25 cellular contexts compared by ENCODE assay signal in genomic region chr21:42563261-42564045, GRCh38. TPM values are rescaled to one million over a fixed set of nuclear protein-coding genes. Genes with fewer than 3 reads are reported as not detected.
A peak's percentile ranks its signal among the peaks of the same experiment; 100 is the strongest.
DNase-seq lines count a peak whose midpoint lies in the region; ATAC-seq and TF ChIP-seq lines count a peak whose summit lies in the region.
"Had no signal": no experiment of that assay in that cellular context is flagged by ENCODE, and none has a peak within 500 bp of the region (broad histone marks: within the 10 kb centered on the region; RNA-seq: fewer than 3 reads in every experiment).

No MANE protein-coding gene starts in this region.

- H3K4me1 ChIP-seq in upper lobe of right lung, result no peaks in the 10 kb centered on the region
- H3K4me1 ChIP-seq: neural progenitor cell had no signal

- H3K27ac Mint-ChIP-seq in activated naive CD4-positive, alpha-beta T cell treated with anti-CD3 and anti-CD28 coated beads, Interleukin-2, amount 50 U/mL, for 72 hours, result peak overlapping the region; percentile 41 to 65
- H3K27ac Mint-ChIP-seq in activated naive CD4-positive, alpha-beta T cell treated with anti-CD3 and anti-CD28 coated beads for 36 hours, result no peak overlapping the region
- H3K27ac Mint-ChIP-seq in chondrocyte (ENCODE audit: unreplicated experiment), result no peak overlapping the region
- no peak overlapping the region for H3K27ac Mint-ChIP-seq in progenitor cell of endocrine pancreas
- H3K27ac Mint-ChIP-seq: activated CD4-positive, alpha-beta T cell treated with anti-CD3 and anti-CD28 coated beads, Interleukin-2, amount 10 ng/mL, durations not matched to agents 24 days and 14 days; activated T-cell treated with anti-CD3 and anti-CD28 coated beads, Interleukin-2, amount 50 U/mL, for 72 hours; CD4-positive, alpha-beta T cell had no signal

- H3K36me3 ChIP-seq in upper lobe of right lung, result peaks cover 25% of the 10 kb centered on the region
- H3K36me3 ChIP-seq: neural progenitor cell had no signal

- H3K4me3 Mint-ChIP-seq in activated naive CD4-positive, alpha-beta T cell treated with anti-CD3 and anti-CD28 coated beads for 36 hours, result no peak overlapping the region
- no peak overlapping the region for H3K4me3 Mint-ChIP-seq in chondrocyte (ENCODE audit: unreplicated experiment)
- no peak overlapping the region for H3K4me3 Mint-ChIP-seq in progenitor cell of endocrine pancreas (ENCODE audit: low read depth)
- H3K4me3 Mint-ChIP-seq: activated CD4-positive, alpha-beta T cell treated with anti-CD3 and anti-CD28 coated beads, Interleukin-2, amount 10 ng/mL, durations not matched to agents 24 days and 14 days; activated T-cell treated with anti-CD3 and anti-CD28 coated beads, Interleukin-2, amount 50 U/mL, for 72 hours; CD4-positive, alpha-beta T cell; neural progenitor cell; stimulated activated naive CD8-positive, alpha-beta T cell treated with anti-CD3 and anti-CD28 coated beads, Interleukin-15, amount 100 ng/mL, for 72 hours had no signal

- TF ChIP-seq CTCF in chondrocyte (IDR thresholded peaks at IDR 0.05) (no peak), upper lobe of right lung (IDR thresholded peaks at IDR 0.05) (no peak), progenitor cell of endocrine pancreas (IDR thresholded peaks at IDR 0.05; ENCODE audit: unreplicated experiment) (no peak)

- H3K4me3 ChIP-seq in upper lobe of right lung, result no peak overlapping the region
- H3K4me3 ChIP-seq: neural progenitor cell, SK-N-MC had no signal

- H3K27ac ChIP-seq in upper lobe of right lung, result no peak overlapping the region
- H3K27ac ChIP-seq: KMS-11, neural progenitor cell, SK-N-MC had no signal

- ATAC-seq in activated naive CD4-positive, alpha-beta T cell treated with anti-CD3 and anti-CD28 coated beads, Interleukin-2, amount 50 U/mL, for 72 hours, result no peak
- ATAC-seq in upper lobe of right lung (no peak), HG02852 (IDR thresholded peaks at IDR 0.05; ENCODE audit: unreplicated experiment) (no peak)
- ATAC-seq: activated T-cell treated with anti-CD3 and anti-CD28 coated beads, Interleukin-2, amount 50 U/mL, for 72 hours; PC-3; stimulated activated naive CD8-positive, alpha-beta T cell treated with anti-CD3 and anti-CD28 coated beads, Interleukin-15, amount 100 ng/mL, for 72 hours had no signal

- no peaks in the 10 kb centered on the region for H3K9me3 Mint-ChIP-seq in activated naive CD4-positive, alpha-beta T cell treated with anti-CD3 and anti-CD28 coated beads, Interleukin-2, amount 50 U/mL, for 72 hours
- no peaks in the 10 kb centered on the region for H3K9me3 Mint-ChIP-seq in activated naive CD4-positive, alpha-beta T cell treated with anti-CD3 and anti-CD28 coated beads for 36 hours
- no peaks in the 10 kb centered on the region for H3K9me3 Mint-ChIP-seq in chondrocyte (ENCODE audit: low read depth)
- H3K9me3 Mint-ChIP-seq in progenitor cell of endocrine pancreas (ENCODE audit: low read depth), result no peaks in the 10 kb centered on the region
- H3K9me3 Mint-ChIP-seq: activated CD4-positive, alpha-beta T cell treated with anti-CD3 and anti-CD28 coated beads, Interleukin-2, amount 10 ng/mL, durations not matched to agents 24 days and 14 days; activated T-cell treated with anti-CD3 and anti-CD28 coated beads, Interleukin-2, amount 50 U/mL, for 72 hours; CD4-positive, alpha-beta T cell; stimulated activated naive CD8-positive, alpha-beta T cell treated with anti-CD3 and anti-CD28 coated beads, Interleukin-15, amount 100 ng/mL, for 72 hours had no signal

- CTCF ChIA-PET in activated naive CD4-positive, alpha-beta T cell treated with anti-CD3 and anti-CD28 coated beads for 36 hours (lab: Charles Lee), result no interaction called here

- H3K4me1 Mint-ChIP-seq in activated naive CD4-positive, alpha-beta T cell treated with anti-CD3 and anti-CD28 coated beads for 36 hours (ENCODE audit: low read depth), result no peaks in the 10 kb centered on the region
- H3K4me1 Mint-ChIP-seq in chondrocyte (ENCODE audit: low read depth), result no peaks in the 10 kb centered on the region
- no peaks in the 10 kb centered on the region for H3K4me1 Mint-ChIP-seq in progenitor cell of endocrine pancreas (ENCODE audit: low read depth)
- H3K4me1 Mint-ChIP-seq: stimulated activated naive CD8-positive, alpha-beta T cell treated with anti-CD3 and anti-CD28 coated beads, Interleukin-15, amount 100 ng/mL, for 72 hours had no signal

- no peaks in the 10 kb centered on the region for H3K36me3 Mint-ChIP-seq in activated naive CD4-positive, alpha-beta T cell treated with anti-CD3 and anti-CD28 coated beads, Interleukin-2, amount 50 U/mL, for 72 hours
- H3K36me3 Mint-ChIP-seq in activated naive CD4-positive, alpha-beta T cell treated with anti-CD3 and anti-CD28 coated beads for 36 hours (ENCODE audit: low read depth), result peaks cover 19% of the 10 kb centered on the region
- H3K36me3 Mint-ChIP-seq in chondrocyte (ENCODE audit: low read depth), result peaks cover 13% of the 10 kb centered on the region
- H3K36me3 Mint-ChIP-seq in progenitor cell of endocrine pancreas (ENCODE audit: insufficient read depth), result peaks cover 43% of the 10 kb centered on the region
- H3K36me3 Mint-ChIP-seq: neural progenitor cell had no signal

- no peaks in the 10 kb centered on the region for H3K27me3 Mint-ChIP-seq in activated naive CD4-positive, alpha-beta T cell treated with anti-CD3 and anti-CD28 coated beads for 36 hours (ENCODE audit: low read depth)
- H3K27me3 Mint-ChIP-seq in chondrocyte (ENCODE audit: low read depth) (no peaks in the 10 kb centered on the region), progenitor cell of endocrine pancreas (no peaks in the 10 kb centered on the region)
- H3K27me3 Mint-ChIP-seq: activated CD4-positive, alpha-beta T cell treated with anti-CD3 and anti-CD28 coated beads, Interleukin-2, amount 10 ng/mL, durations not matched to agents 24 days and 14 days; CD4-positive, alpha-beta T cell; stimulated activated naive CD8-positive, alpha-beta T cell treated with anti-CD3 and anti-CD28 coated beads, Interleukin-15, amount 100 ng/mL, for 72 hours had no signal

- H3K27me3 ChIP-seq in upper lobe of right lung, result no peaks in the 10 kb centered on the region
- H3K27me3 ChIP-seq: neural progenitor cell had no signal

- no peaks in the 10 kb centered on the region for H3K9me3 ChIP-seq in upper lobe of right lung

- DNase-seq in activated naive CD4-positive, alpha-beta T cell treated with anti-CD3 and anti-CD28 coated beads, Interleukin-2, amount 50 U/mL, for 72 hours (ENCODE audit: low spot score in 2 of 2), result peak in 1 of 2 donors; percentile 40
- DNase-seq in activated naive CD4-positive, alpha-beta T cell treated with anti-CD3 and anti-CD28 coated beads for 36 hours, result no peak
- DNase-seq in chondrocyte (ENCODE audit: low spot score) (peak; percentile 63), mesenteric fat pad (ENCODE audit: low spot score) (peak; percentile 71), upper lobe of right lung (peak; percentile 48), RPMI8226 (no peak), progenitor cell of endocrine pancreas (ENCODE audit: low spot score, unreplicated experiment) (no peak)
- DNase-seq: ACHN; activated CD4-positive, alpha-beta T cell treated with anti-CD3 and anti-CD28 coated beads, Interleukin-2, amount 10 ng/mL, durations not matched to agents 24 days and 14 days; activated T-cell treated with anti-CD3 and anti-CD28 coated beads, Interleukin-2, amount 50 U/mL, for 72 hours; amygdala; DMS79; GOT3; mesendoderm; NCI-H1092 treated with DMSO at 0.1 percent for 48 hours; NCI-H2107; NCI-H69; PC-3; T1000 had no signal

- intact Hi-C loops in activated naive CD4-positive, alpha-beta T cell treated with anti-CD3 and anti-CD28 coated beads for 36 hours (cut with micrococcal nuclease), result no loop called here
- intact Hi-C loops in upper lobe of right lung (cut with DNase I), result no loop called here

RNA-seq across cellular contexts. Expression of gene SLC37A1, which starts 49.8 kb away (rescaled TPM):
- 10 to 100 TPM; 15.2 to 20.6 TPM for total RNA-seq in activated naive CD4-positive, alpha-beta T cell treated with anti-CD3 and anti-CD28 coated beads, Interleukin-2, amount 50 U/mL, for 72 hours
- total RNA-seq in activated naive CD4-positive, alpha-beta T cell treated with anti-CD3 and anti-CD28 coated beads for 36 hours, result 10 to 100 TPM; 18.4 to 18.7 TPM
- total RNA-seq in chondrocyte (3.5 to 4.8 TPM (median 4.7 TPM) in 3 replicates), mesenteric fat pad (7.0 TPM), upper lobe of right lung (21.6 TPM), progenitor cell of endocrine pancreas (58.4 and 60.2 TPM in 2 replicates)

Comparison
In these comparisons a context has a peak if more than half of its experiments do, and no peak if none do; other contexts are left out.
1. H3K27ac Mint-ChIP-seq: peak in activated naive CD4-positive, alpha-beta T cell treated with anti-CD3 and anti-CD28 coated beads, Interleukin-2, amount 50 U/mL, for 72 hours (2 of 2); none in activated naive CD4-positive, alpha-beta T cell treated with anti-CD3 and anti-CD28 coated beads for 36 hours (single experiment), chondrocyte (single experiment) and progenitor cell of endocrine pancreas (single experiment).
2. DNase-seq: peak in chondrocyte (single experiment), mesenteric fat pad (single experiment) and upper lobe of right lung (single experiment); none in activated naive CD4-positive, alpha-beta T cell treated with anti-CD3 and anti-CD28 coated beads for 36 hours (single experiment), RPMI8226 (single experiment) and progenitor cell of endocrine pancreas (single experiment).